Comparison of ENCODE assay signal across 1 cellular context in genomic region chr21:33171584-33172169, GRCh38.
A peak's percentile ranks its signal among the peaks of the same experiment; 100 is the strongest.
TF ChIP-seq lines count a peak whose summit lies in the region.

No MANE protein-coding gene starts in this region.

TF ChIP-seq in HEK293, 187 proteins besides CTCF, POLR2A, EP300 and RAD21:
- TF ChIP-seq TSHZ1 (tag by site-specific recombination; IDR thresholded peaks at IDR 0.05; ENCODE audit: borderline replicate concordance) (no peak), ZNF341 (tag by site-specific recombination; IDR thresholded peaks at IDR 0.05; ENCODE audit: low read depth) (peak; percentile 84)
